1 cellular context compared by ENCODE assay signal in genomic region chr7:143630653-143631052, GRCh38. TPM values are rescaled to one million over a fixed set of nuclear protein-coding genes. Genes with fewer than 3 reads are reported as not detected.
"Had no signal": no experiment of that assay in that cellular context is flagged by ENCODE, and none has a peak within 500 bp of the region (broad histone marks: within the 10 kb centered on the region; RNA-seq: fewer than 3 reads in every experiment).

No MANE protein-coding gene starts in this region.

RNA-seq across cellular contexts. Expression of gene CTAGE15, which starts 59.1 kb away (rescaled TPM):
- total RNA-seq: Right ventricle myocardium superior had no signal
